36 cellular contexts compared by ENCODE assay signal in the genomic region with DNA sequence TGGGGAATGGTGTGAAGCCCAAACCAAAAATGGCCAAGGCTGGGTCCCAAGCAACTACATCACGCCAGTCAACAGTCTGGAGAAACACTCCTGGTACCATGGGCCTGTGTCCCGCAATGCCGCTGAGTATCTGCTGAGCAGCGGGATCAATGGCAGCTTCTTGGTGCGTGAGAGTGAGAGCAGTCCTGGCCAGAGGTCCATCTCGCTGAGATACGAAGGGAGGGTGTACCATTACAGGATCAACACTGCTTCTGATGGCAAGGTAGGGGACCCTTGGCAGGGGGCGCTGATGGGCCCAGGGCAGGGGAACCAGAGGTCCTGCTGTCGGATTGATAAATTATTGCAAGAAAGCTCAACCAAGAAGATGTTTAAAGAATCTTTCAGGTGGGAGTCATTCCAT. TPM values are rescaled to one million over a fixed set of nuclear protein-coding genes. Genes with fewer than 3 reads are reported as not detected.
DNase-seq lines count a peak whose midpoint lies in the region; ATAC-seq and TF ChIP-seq lines count a peak whose summit lies in the region.
"Had no signal": no experiment of that assay in that cellular context is flagged by ENCODE, and none has a peak within 500 bp of the region (broad histone marks: within the 10 kb centered on the region; RNA-seq: fewer than 3 reads in every experiment).

No MANE protein-coding gene starts in this region.

- H3K4me3 Mint-ChIP-seq in HFFc6: no peak overlapping the region
- H3K4me3 Mint-ChIP-seq: activated CD4-positive, alpha-beta T cell treated with anti-CD3 and anti-CD28 coated beads, Interleukin-2, amount 10 ng/mL, durations not matched to agents 24 days and 14 days; activated T-cell treated with anti-CD3 and anti-CD28 coated beads, Interleukin-2, amount 50 U/mL, for 4 hours; effector memory CD8-positive, alpha-beta T cell; naive thymus-derived CD4-positive, alpha-beta T cell; stimulated activated memory B cell treated with anti-CD40 and anti-IgM and Interleukin-4, amounts not matched to agents 10 μg/mL and 1 μg/mL and 100 μg/mL, for 72 hours had no signal

- peaks cover 2% of the 10 kb centered on the region; the same call in 1 of the 2 replicates for H3K27me3 Mint-ChIP-seq in HFFc6 (ENCODE audit: insufficient read depth)
- H3K27me3 Mint-ChIP-seq: activated CD4-positive, alpha-beta T cell treated with anti-CD3 and anti-CD28 coated beads, Interleukin-2, amount 10 ng/mL, durations not matched to agents 24 days and 14 days; effector memory CD8-positive, alpha-beta T cell; naive thymus-derived CD4-positive, alpha-beta T cell; stimulated activated memory B cell treated with anti-CD40 and anti-IgM and Interleukin-4, amounts not matched to agents 10 μg/mL and 1 μg/mL and 100 μg/mL, for 72 hours had no signal

- peaks cover 24% of the 10 kb centered on the region for H3K36me3 Mint-ChIP-seq in HFFc6 (ENCODE audit: low read depth)

- TF ChIP-seq CTCF in HFFc6 (IDR thresholded peaks at IDR 0.05) (peak; percentile 31; the same call in 1 of the 2 replicates), osteoblast (IDR thresholded peaks at IDR 0.05; ENCODE audit: extremely low read depth, low read depth, low read length) (no peak), stomach (IDR thresholded peaks at IDR 0.05) (no peak)

- TF ChIP-seq EP300 in stomach (IDR thresholded peaks at IDR 0.05): no peak

- no peaks in the 10 kb centered on the region for H3K9me3 Mint-ChIP-seq in HFFc6
- H3K9me3 Mint-ChIP-seq: activated CD4-positive, alpha-beta T cell treated with anti-CD3 and anti-CD28 coated beads, Interleukin-2, amount 10 ng/mL, durations not matched to agents 24 days and 14 days; activated T-cell treated with anti-CD3 and anti-CD28 coated beads, Interleukin-2, amount 50 U/mL, for 4 hours; effector memory CD8-positive, alpha-beta T cell; naive thymus-derived CD4-positive, alpha-beta T cell; stimulated activated memory B cell treated with anti-CD40 and anti-IgM and Interleukin-4, amounts not matched to agents 10 μg/mL and 1 μg/mL and 100 μg/mL, for 72 hours had no signal

- no peak for ATAC-seq in HG03439 (IDR thresholded peaks at IDR 0.05; ENCODE audit: unreplicated experiment)
- ATAC-seq: activated T-cell treated with anti-CD3 and anti-CD28 coated beads, Interleukin-2, amount 50 U/mL, for 4 hours; effector memory CD8-positive, alpha-beta T cell; HCT116; left ventricle myocardium superior; naive thymus-derived CD4-positive, alpha-beta T cell; stimulated activated memory B cell treated with anti-CD40 and anti-IgM and Interleukin-4, amounts not matched to agents 10 μg/mL and 1 μg/mL and 100 μg/mL, for 72 hours had no signal

- no peak overlapping the region for H3K4me3 ChIP-seq in osteoblast (ENCODE audit: insufficient read depth, low read length)
- no peak overlapping the region for H3K4me3 ChIP-seq in stomach
- H3K4me3 ChIP-seq: ascending aorta, SJSA1, uterus had no signal

- no peaks in the 10 kb centered on the region for H3K27me3 ChIP-seq in osteoblast (ENCODE audit: insufficient read depth, low read length)
- no peaks in the 10 kb centered on the region for H3K27me3 ChIP-seq in stomach
- H3K27me3 ChIP-seq: ascending aorta, SJSA1, uterus had no signal

- H3K27ac Mint-ChIP-seq in HFFc6: peak overlapping the region; percentile 75; the same call in 1 of the 2 replicates
- H3K27ac Mint-ChIP-seq: activated CD4-positive, alpha-beta T cell treated with anti-CD3 and anti-CD28 coated beads, Interleukin-2, amount 10 ng/mL, durations not matched to agents 24 days and 14 days; stimulated activated memory B cell treated with anti-CD40 and anti-IgM and Interleukin-4, amounts not matched to agents 10 μg/mL and 1 μg/mL and 100 μg/mL, for 72 hours had no signal

- no peak overlapping the region for H2AFZ ChIP-seq in osteoblast (ENCODE audit: low read length)

- H3K9me3 ChIP-seq in osteoblast (ENCODE audit: low read depth, low read length) (no peaks in the 10 kb centered on the region), stomach (no peaks in the 10 kb centered on the region)
- H3K9me3 ChIP-seq: ascending aorta, SJSA1, uterus had no signal

- H3K27ac ChIP-seq in caudate nucleus (ENCODE audit: low read depth, low read length): peak overlapping the region; percentile 59
- peak overlapping the region; percentile 97 for H3K27ac ChIP-seq in osteoblast (ENCODE audit: low read depth, low read length)
- peak overlapping the region in 1 of 5 donors; percentile 30 for H3K27ac ChIP-seq in stomach
- H3K27ac ChIP-seq: SJSA1, VCaP had no signal

- peaks cover 6% of the 10 kb centered on the region for H4K20me1 ChIP-seq in osteoblast (ENCODE audit: insufficient read depth, low read length)

- DNase-seq in HFFc6: no peak
- no peak for DNase-seq in caudate nucleus (lab: John Stamatoyannopoulos, UW)
- DNase-seq in osteoblast (ENCODE audit: insufficient read length, low spot score, missing footprints): no peak
- peak; percentile 28 for DNase-seq in ureter (ENCODE audit: low spot score)
- DNase-seq in stomach: no peak
- DNase-seq in T1000 (lab: John Stamatoyannopoulos, UW): no peak
- DNase-seq: activated CD4-positive, alpha-beta T cell treated with anti-CD3 and anti-CD28 coated beads, Interleukin-2, amount 10 ng/mL, durations not matched to agents 24 days and 14 days; activated gamma-delta T cell; activated T-cell treated with anti-CD3 and anti-CD28 coated beads, Interleukin-2, amount 50 U/mL, for 4 hours; C1 segment of cervical spinal cord; COR-L47; DMS53; effector memory CD8-positive, alpha-beta T cell; erythroblast; left ventricle myocardium superior; midbrain; naive thymus-derived CD4-positive, alpha-beta T cell; NCI-H1092; NCI-H1694; NCI-H446; NCI-H748 treated with DMSO at 0.1 percent for 48 hours; nucleus accumbens; T-helper 9 cell; uterus had no signal

- intact Hi-C loops in stomach (cut with DNase I; ENCODE audit: low total_unique reads): no loop called here

- 92 to 100% (median 95%) methylated on average over 8 to 9 of the region's 9 CpGs for WGBS in stomach, 5 donors

- TF ChIP-seq POLR2A in stomach (IDR thresholded peaks at IDR 0.05): no peak

- H3K36me3 ChIP-seq in osteoblast (ENCODE audit: insufficient read depth, low read length): peaks cover 59% of the 10 kb centered on the region
- H3K36me3 ChIP-seq in stomach: peaks cover 35 to 57% (median 54%) of the 10 kb centered on the region in 4 donors
- H3K36me3 ChIP-seq: uterus had no signal

- no peak overlapping the region for H3K4me2 ChIP-seq in osteoblast (ENCODE audit: insufficient read depth, low read length)

- peaks cover 33% of the 10 kb centered on the region for H3K4me1 ChIP-seq in osteoblast (ENCODE audit: insufficient read depth, low read length)
- peaks cover 4 to 56% (median 29%) of the 10 kb centered on the region in 4 donors for H3K4me1 ChIP-seq in stomach

- peaks cover 57% of the 10 kb centered on the region for H3K4me1 Mint-ChIP-seq in HFFc6 (ENCODE audit: low read depth)

- peaks cover 92% of the 10 kb centered on the region for H3K79me2 ChIP-seq in osteoblast (ENCODE audit: insufficient read depth, low read length)

RNA-seq across cellular contexts. Expression of a gene that starts 19.8 kb away (rescaled TPM):
- 10 to 100 TPM; 56.0 to 63.5 (median 62.8) TPM for total RNA-seq in HFFc6 (2021; fragmentation: NEBNext Ultra II Directional; extraction: Animal tissue kit (Norgen Biotek cat#: 25700))
- total RNA-seq in osteoblast: 92.2 and 94.8 TPM in 2 replicates
- 72.6 TPM for total RNA-seq in ureter
- 10 to 100 TPM; 36.2 to 95.9 (median 61.4) TPM for total RNA-seq in stomach
- polyA plus RNA-seq in stomach: 10 to 100 TPM; 19.0 to 34.2 (median 31.0) TPM

RNA-seq across cellular contexts. Expression of a gene that starts 41.8 kb away (rescaled TPM):
- total RNA-seq in HFFc6 (2021; fragmentation: NEBNext Ultra II Directional; extraction: Animal tissue kit (Norgen Biotek cat#: 25700)): not detected
- total RNA-seq in osteoblast (not detected in 2 replicates), ureter (not detected), stomach (not detected)
- polyA plus RNA-seq in stomach: not detected
- total RNA-seq: activated CD4-positive, alpha-beta T cell treated with anti-CD3 and anti-CD28 coated beads, Interleukin-2, amount 10 ng/mL, durations not matched to agents 24 days and 14 days; activated T-cell treated with anti-CD3 and anti-CD28 coated beads, Interleukin-2, amount 50 U/mL, for 4 hours; ascending aorta; cardiac septum; left ventricle myocardium superior; naive thymus-derived CD4-positive, alpha-beta T cell; pulmonary artery endothelial cell; RPMI7951; SJSA1; skeletal muscle tissue; uterus had no signal
- polyA plus RNA-seq: AG04450; keratinocyte; naive thymus-derived CD4-positive, alpha-beta T cell had no signal
